Comparison of ENCODE assay signal across 23 cellular contexts in the genomic region with DNA sequence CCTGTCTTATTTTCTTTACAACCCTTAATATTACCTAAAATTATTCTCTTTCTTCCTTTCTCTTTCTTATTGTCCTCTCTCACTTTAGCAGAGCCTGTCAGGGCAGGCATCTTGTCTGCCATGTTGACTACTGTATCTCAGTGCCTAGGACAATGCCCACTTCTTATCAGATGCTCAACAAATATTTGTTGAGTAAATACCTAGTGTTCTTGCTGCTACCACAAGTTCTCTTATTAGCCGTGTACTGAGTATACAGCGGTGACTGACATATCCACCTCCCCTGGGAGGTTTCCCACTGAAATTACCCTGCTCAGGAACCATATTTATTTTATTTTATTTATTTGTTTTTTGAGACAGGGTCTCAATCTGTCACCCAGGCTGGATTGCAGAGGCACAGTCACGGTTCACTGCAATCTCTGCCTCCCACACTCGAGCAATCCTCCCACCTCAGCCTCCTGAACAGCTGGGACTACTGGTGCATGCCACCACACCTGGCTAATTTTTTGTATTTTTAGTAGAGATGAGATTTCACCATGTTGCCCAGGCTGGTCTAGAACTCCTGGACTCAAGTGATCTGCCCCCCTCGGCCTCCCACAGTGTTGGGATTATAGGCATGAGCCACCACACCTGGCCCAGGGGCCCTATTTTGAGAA. TPM values are rescaled to one million over a fixed set of nuclear protein-coding genes. Genes with fewer than 3 reads are reported as not detected.
A peak's percentile ranks its signal among the peaks of the same experiment; 100 is the strongest.
DNase-seq lines count a peak whose midpoint lies in the region; ATAC-seq, FAIRE-seq and TF ChIP-seq lines count a peak whose summit lies in the region.
"Had no signal": no experiment of that assay in that cellular context is flagged by ENCODE, and none has a peak within 500 bp of the region (broad histone marks: within the 10 kb centered on the region; RNA-seq: fewer than 3 reads in every experiment).

No MANE protein-coding gene starts in this region.

- intact Hi-C loops in OCI-LY7 (cut with micrococcal nuclease; ENCODE audit: unreplicated experiment) = loop anchor here (1.0 kb wide), 3 partner anchors 32 to 199 kb away; partner anchors contain the start of gene SMPD1

- H4K20me1 ChIP-seq in BLaER1 (no peaks in the 10 kb centered on the region), OCI-LY7 (ENCODE audit: insufficient read depth, low read length) (no peaks in the 10 kb centered on the region)

- H3K36me3 ChIP-seq in BLaER1 = no peaks in the 10 kb centered on the region
- no peaks in the 10 kb centered on the region for H3K36me3 ChIP-seq in OCI-LY7 (ENCODE audit: insufficient read depth, low read length)
- H3K36me3 ChIP-seq: brain microvascular endothelial cell, heart right ventricle, SJCRH30, tibial artery had no signal

- CTCF ChIA-PET in OCI-LY7 (lab: Charles Lee; ENCODE audit: unreplicated experiment) = interaction anchor here (1.7 kb wide), 1 partner anchor 56 kb away, joined by 4 read pairs; no protein-coding TSS in a partner anchor

- H3K79me2 ChIP-seq in OCI-LY7 (ENCODE audit: insufficient read depth, low read depth, low read length) = no peaks in the 10 kb centered on the region

- DNase-seq in OCI-LY7 (ENCODE audit: low spot score) (peak; percentile 86), substantia nigra (lab: John Stamatoyannopoulos, UW) (no peak), HTR-8/SVneo (ENCODE audit: insufficient read length, low spot score) (no peak)
- no peak for DNase-seq in activated CD8-positive, alpha-beta memory T cell treated with anti-CD3 and anti-CD28 coated beads, Interleukin-2, amount 50 U/mL, for 4 hours
- DNase-seq: activated CD4-positive, alpha-beta T cell treated with anti-CD3 and anti-CD28 coated beads, Interleukin-2, amount 10 ng/mL, durations not matched to agents 7 days and 5 days; activated naive CD8-positive, alpha-beta T cell treated with anti-CD3 and anti-CD28 coated beads for 36 hours; activated T-cell treated with anti-CD3 and anti-CD28 coated beads, Interleukin-2, amount 50 U/mL, for 24 hours; brain microvascular endothelial cell; CD4-positive, alpha-beta memory T cell; GM23248; heart right ventricle; islet precursor cell; NCI-H1092 treated with DMSO at 0.1 percent for 48 hours; nucleus accumbens; SJCRH30; stimulated activated CD4-positive, alpha-beta T cell treated with anti-CD3 and anti-CD28 coated beads, Interleukin-4, amount 100 ng/mL, for 4 hours; tibial artery had no signal

- BruUV-seq in OCI-LY7 (replicated peaks; lab: Mats Ljungman, UMichigan) = no TSS peak

- POLR2A ChIA-PET in OCI-LY7 (lab: Charles Lee) = interaction anchor here (0.6 to 4.7 kb wide), 9 partner anchors 11 to 56 kb away, joined by 3 to 21 read pairs (median 4); partner anchors contain the start of genes APBB1, ARFIP2, SMPD1 and TIMM10B

- H3K9me3 ChIP-seq in BLaER1 = no peaks in the 10 kb centered on the region; the same call in 1 of the 2 replicates
- H3K9me3 ChIP-seq in OCI-LY7 (ENCODE audit: low read length) = no peaks in the 10 kb centered on the region
- H3K9me3 ChIP-seq: A549, heart right ventricle, SJCRH30, tibial artery had no signal

- H3K4me1 ChIP-seq in BLaER1 = peaks cover 57% of the 10 kb centered on the region
- H3K4me1 ChIP-seq in OCI-LY7 (ENCODE audit: insufficient read depth, low read length, poor library complexity, severe bottlenecking) = peaks cover 93% of the 10 kb centered on the region

- H3K27me3 ChIP-seq in BLaER1 = no peaks in the 10 kb centered on the region
- H3K27me3 ChIP-seq: brain microvascular endothelial cell, heart right ventricle, SJCRH30, tibial artery had no signal

- H3K27ac ChIP-seq in BLaER1 (peak overlapping the region; percentile 25; the same call in 1 of the 2 replicates), OCI-LY7 (ENCODE audit: low read depth, low read length, poor library complexity, severe bottlenecking) (peak overlapping the region; percentile 87), substantia nigra (ENCODE audit: low read depth, low read length, poor library complexity, severe bottlenecking) (no peak overlapping the region)
- H3K27ac ChIP-seq: A549, brain microvascular endothelial cell, GM23248, heart right ventricle, SJCRH30, tibial artery had no signal

- no peak for TF ChIP-seq CTCF in OCI-LY7 (conservative IDR thresholded peaks at IDR 0.05; ENCODE audit: low read length)

- FAIRE-seq in HTR-8/SVneo (lab: Jason Lieb, UNC) = no peak
- FAIRE-seq: A549 had no signal

- H3K9me2 ChIP-seq in OCI-LY7 (ENCODE audit: insufficient read depth, low read length) = no peaks in the 10 kb centered on the region

- H2AFZ ChIP-seq in OCI-LY7 (ENCODE audit: low read length) = no peak overlapping the region
- H2AFZ ChIP-seq: GM23248 had no signal

- ATAC-seq in GM18868 (IDR thresholded peaks at IDR 0.05; ENCODE audit: unreplicated experiment) (peak; percentile 45), HG02852 (IDR thresholded peaks at IDR 0.05; ENCODE audit: unreplicated experiment) (peak; percentile 50), HG02870 (IDR thresholded peaks at IDR 0.05; ENCODE audit: unreplicated experiment) (no peak)
- ATAC-seq: A549, heart right ventricle had no signal

- H3K4me3 ChIP-seq in BLaER1 = no peak overlapping the region
- H3K4me3 ChIP-seq in OCI-LY7 (ENCODE audit: low read depth, low read length, poor library complexity, severe bottlenecking) = peak overlapping the region; percentile 33
- H3K4me3 ChIP-seq: A549, GM23248, heart right ventricle, SJCRH30, tibial artery had no signal

- no peak overlapping the region for H3K9ac ChIP-seq in BLaER1
- H3K9ac ChIP-seq: GM23248 had no signal

- peak overlapping the region; percentile 59 for H3K4me2 ChIP-seq in BLaER1
- peak overlapping the region; percentile 63 for H3K4me2 ChIP-seq in OCI-LY7 (ENCODE audit: low read length)
- H3K4me2 ChIP-seq: A549 had no signal

RNA-seq across cellular contexts. Expression of gene HPX, which starts 6.7 kb away (rescaled TPM):
- 0.16 TPM in 1 of 2 replicates, not detected in the other for total RNA-seq in OCI-LY7 (2014; rRNA removed; shearing (Covaris generic))
- 1.2 and 5.2 TPM in 2 replicates for total RNA-seq in OCI-LY7 (2022)
- total RNA-seq: activated naive CD8-positive, alpha-beta T cell treated with anti-CD3 and anti-CD28 coated beads for 36 hours; NCI-H460; SJCRH30 had no signal

RNA-seq across cellular contexts. Expression of gene APBB1, which starts 15.2 kb away (rescaled TPM):
- total RNA-seq in OCI-LY7 (2014; rRNA removed; shearing (Covaris generic)) = 30.4 and 36.1 TPM in 2 replicates
- total RNA-seq in OCI-LY7 (2022) = 25.5 and 28.3 TPM in 2 replicates

RNA-seq across cellular contexts. Expression of gene TRIM3, which starts 39.6 kb away (rescaled TPM):
- total RNA-seq in OCI-LY7 (2014; rRNA removed; shearing (Covaris generic)) = 8.5 and 21.3 TPM in 2 replicates
- 14.7 and 15.5 TPM in 2 replicates for total RNA-seq in OCI-LY7 (2022)

RNA-seq across cellular contexts. Expression of gene SMPD1, which starts 43.9 kb away (rescaled TPM):
- total RNA-seq in OCI-LY7 (2014; rRNA removed; shearing (Covaris generic)) = 5.1 and 5.4 TPM in 2 replicates
- 11.5 and 11.9 TPM in 2 replicates for total RNA-seq in OCI-LY7 (2022)

RNA-seq across cellular contexts. Expression of gene ARFIP2, which starts 47.0 kb away (rescaled TPM):
- 40.7 and 55.9 TPM in 2 replicates for total RNA-seq in OCI-LY7 (2014; rRNA removed; shearing (Covaris generic))
- total RNA-seq in OCI-LY7 (2022) = 44.0 and 49.0 TPM in 2 replicates
